Comparison of ENCODE assay signal across 1 cellular context in genomic region chr15:67863442-67863987, GRCh38.
A peak's percentile ranks its signal among the peaks of the same experiment; 100 is the strongest.
TF ChIP-seq lines count a peak whose summit lies in the region.

No MANE protein-coding gene starts in this region.

TF ChIP-seq in HepG2, 621 proteins besides CTCF, POLR2A, EP300 and RAD21 (continued from another document and continues in another):
- TF ChIP-seq ZNF766 (CRISPR knock-in tag; IDR thresholded peaks at IDR 0.05; ENCODE audit: borderline replicate concordance) = peak; percentile 52; the same call in 1 of the 2 replicates
- no peak for TF ChIP-seq ZNF3 (CRISPR knock-in tag; IDR thresholded peaks at IDR 0.05)
- TF ChIP-seq HNF4A (CRISPR knock-in tag; IDR thresholded peaks at IDR 0.05) = peak; percentile 31
- no peak for TF ChIP-seq ZBTB42 (CRISPR knock-in tag; IDR thresholded peaks at IDR 0.05)
- TF ChIP-seq ZNF280B (CRISPR knock-in tag; IDR thresholded peaks at IDR 0.05; ENCODE audit: borderline replicate concordance) = peak; percentile 51; the same call in 1 of the 2 replicates
- TF ChIP-seq RBFOX2 (IDR thresholded peaks at IDR 0.05; ENCODE audit: low read depth, low read length) = peak; percentile 79
- TF ChIP-seq ZNF691 (CRISPR knock-in tag; IDR thresholded peaks at IDR 0.05; ENCODE audit: borderline replicate concordance, low read depth) = peak; percentile 77; the same call in 1 of the 2 replicates
- TF ChIP-seq ZNF230 (CRISPR knock-in tag; IDR thresholded peaks at IDR 0.05) = peak; percentile 55; the same call in 1 of the 2 replicates
- no peak for TF ChIP-seq ZNF784 (CRISPR knock-in tag; IDR thresholded peaks at IDR 0.05; ENCODE audit: borderline replicate concordance)
- no peak for TF ChIP-seq SIN3B (IDR thresholded peaks at IDR 0.05; ENCODE audit: low read length)
- TF ChIP-seq EED (CRISPR knock-in tag; IDR thresholded peaks at IDR 0.05) = no peak
- no peak for TF ChIP-seq SUZ12 (IDR thresholded peaks at IDR 0.05; ENCODE audit: low read depth, low read length)
- TF ChIP-seq SMC3 (IDR thresholded peaks at IDR 0.05; ENCODE audit: low read length) = peak; percentile 72; the same call in 1 of the 2 replicates
- TF ChIP-seq TFDP1 (CRISPR knock-in tag; IDR thresholded peaks at IDR 0.05; ENCODE audit: borderline replicate concordance) = peak; percentile 76; the same call in 1 of the 2 replicates
- TF ChIP-seq ZNF343 (CRISPR knock-in tag; IDR thresholded peaks at IDR 0.05) = peak; percentile 75; the same call in 1 of the 2 replicates
- TF ChIP-seq MTF2 (CRISPR knock-in tag; IDR thresholded peaks at IDR 0.05; ENCODE audit: borderline replicate concordance) = peak; percentile 51; the same call in 1 of the 2 replicates
- TF ChIP-seq FOXA3 (CRISPR knock-in tag; IDR thresholded peaks at IDR 0.05) = 0 out of 2 replicates have a peak, but pooled peaks have one; percentile 31
- TF ChIP-seq HOXA3 (CRISPR knock-in tag; IDR thresholded peaks at IDR 0.05) = peak; percentile 80
- peak; percentile 72 for TF ChIP-seq HDAC1 (CRISPR knock-in tag; IDR thresholded peaks at IDR 0.05)
- no peak for TF ChIP-seq PAF1 (CRISPR knock-in tag; IDR thresholded peaks at IDR 0.05)
- TF ChIP-seq ELF3 (CRISPR knock-in tag; IDR thresholded peaks at IDR 0.05) = peak; percentile 39
- 0 out of 2 replicates have a peak, but pooled peaks have one; percentile 25 for TF ChIP-seq ZBTB26 (CRISPR knock-in tag; IDR thresholded peaks at IDR 0.05; ENCODE audit: borderline replicate concordance)
- peak; percentile 76; the same call in 1 of the 2 replicates for TF ChIP-seq KLF12 (CRISPR knock-in tag; IDR thresholded peaks at IDR 0.05; ENCODE audit: borderline replicate concordance)
- TF ChIP-seq ZNF253 (CRISPR knock-in tag; IDR thresholded peaks at IDR 0.05; ENCODE audit: borderline replicate concordance) = 0 out of 2 replicates have a peak, but pooled peaks have one; percentile 47
- peak; percentile 70 for TF ChIP-seq ISL2 (CRISPR knock-in tag; IDR thresholded peaks at IDR 0.05)
- TF ChIP-seq FOXP4 (CRISPR knock-in tag; IDR thresholded peaks at IDR 0.05) = peak; percentile 58
- peak; percentile 76; the same call in 1 of the 2 replicates for TF ChIP-seq DMAP1 (CRISPR knock-in tag; IDR thresholded peaks at IDR 0.05)
- TF ChIP-seq ARID5B (CRISPR knock-in tag; IDR thresholded peaks at IDR 0.05) = peak; percentile 81
- no peak for TF ChIP-seq SKIL (CRISPR knock-in tag; IDR thresholded peaks at IDR 0.05; ENCODE audit: borderline replicate concordance)
- TF ChIP-seq ZFP91 (CRISPR knock-in tag; IDR thresholded peaks at IDR 0.05; ENCODE audit: borderline replicate concordance) = peak; percentile 93
- 0 out of 2 replicates have a peak, but pooled peaks have one; percentile 38 for TF ChIP-seq TSC22D2 (CRISPR knock-in tag; IDR thresholded peaks at IDR 0.05; ENCODE audit: borderline replicate concordance)
- TF ChIP-seq YEATS2 (CRISPR knock-in tag; IDR thresholded peaks at IDR 0.05; ENCODE audit: borderline replicate concordance) = peak; percentile 44; the same call in 1 of the 2 replicates
- TF ChIP-seq TFE3 (CRISPR knock-in tag; IDR thresholded peaks at IDR 0.05) = 0 out of 2 replicates have a peak, but pooled peaks have one; percentile 53
- TF ChIP-seq TAF15 (IDR thresholded peaks at IDR 0.05; ENCODE audit: low read depth, low read length, poor library complexity, severe bottlenecking) = peak; percentile 72
- TF ChIP-seq YEATS4 (CRISPR knock-in tag; IDR thresholded peaks at IDR 0.05; ENCODE audit: borderline replicate concordance) = peak; percentile 73; the same call in 1 of the 2 replicates
- 0 out of 2 replicates have a peak, but pooled peaks have one; percentile 79 for TF ChIP-seq TP53 (CRISPR knock-in tag; conservative IDR thresholded peaks at IDR 0.05)
- peak; percentile 46; the same call in 1 of the 2 replicates for TF ChIP-seq ZNF431 (CRISPR knock-in tag; IDR thresholded peaks at IDR 0.05; ENCODE audit: borderline replicate concordance, low read depth)
